1 cellular context compared by ENCODE assay signal in genomic region chr11:108593214-108593909, GRCh38.
A peak's percentile ranks its signal among the peaks of the same experiment; 100 is the strongest.
TF ChIP-seq lines count a peak whose summit lies in the region.

Gene EXPH5 (minus strand): TSS chr11:108593768. CDS start chr11:108593536, 232 bp downstream.

TF ChIP-seq in GM12878, 131 proteins besides CTCF, POLR2A, EP300 and RAD21 (continued from another document and continues in another):
- no peak; the same call in 1 of the 2 replicates for TF ChIP-seq ZBTB40 (IDR thresholded peaks at IDR 0.05; ENCODE audit: borderline replicate concordance)
- TF ChIP-seq SIN3A (IDR thresholded peaks at IDR 0.05; ENCODE audit: low read depth, low read length) = no peak
- no peak for TF ChIP-seq BCL11A (IDR thresholded peaks at IDR 0.05; ENCODE audit: low read depth, low read length)
- peak; percentile 91 for TF ChIP-seq PKNOX1 (IDR thresholded peaks at IDR 0.05)
- TF ChIP-seq MEF2A (IDR thresholded peaks at IDR 0.05; ENCODE audit: insufficient read depth, low read depth, low read length) = no peak
- no peak for TF ChIP-seq ZBED1 (IDR thresholded peaks at IDR 0.05; ENCODE audit: borderline replicate concordance)
- no peak for TF ChIP-seq STAT3 (IDR thresholded peaks at IDR 0.05; ENCODE audit: low read depth, low read length)
- TF ChIP-seq PBX3 (IDR thresholded peaks at IDR 0.05; ENCODE audit: insufficient replicate concordance, low read depth, low read length) = peak; percentile 70
- no peak for TF ChIP-seq SPI1 (IDR thresholded peaks at IDR 0.05; ENCODE audit: borderline replicate concordance, insufficient read depth, low read depth, low read length)
- TF ChIP-seq ASH2L (IDR thresholded peaks at IDR 0.05; ENCODE audit: borderline replicate concordance, low read depth) = 0 out of 2 replicates have a peak, but pooled peaks have one; percentile 68
- TF ChIP-seq FOXM1 (IDR thresholded peaks at IDR 0.05; ENCODE audit: low read depth, low read length) = peak; percentile 61; the same call in 1 of the 2 replicates
- TF ChIP-seq NFYA (IDR thresholded peaks at IDR 0.05; ENCODE audit: borderline replicate concordance, low read depth, low read length) = no peak
- no peak; the same call in 1 of the 2 replicates for TF ChIP-seq SMAD5 (IDR thresholded peaks at IDR 0.05; ENCODE audit: low read depth)
- TF ChIP-seq NR2F1 (conservative IDR thresholded peaks at IDR 0.05) = no peak
- TF ChIP-seq RAD51 (IDR thresholded peaks at IDR 0.05) = 0 out of 2 replicates have a peak, but pooled peaks have one; percentile 22
- no peak for TF ChIP-seq ZZZ3 (IDR thresholded peaks at IDR 0.05; ENCODE audit: control insufficient read depth, insufficient read length, low read depth)
- peak; percentile 7 for TF ChIP-seq MEF2B (IDR thresholded peaks at IDR 0.05; ENCODE audit: partially characterized antibody, poor library complexity, severe bottlenecking)
- TF ChIP-seq SRF (IDR thresholded peaks at IDR 0.05; ENCODE audit: low read depth in 2 of 2, low read length in 2 of 2) = no peak
- no peak for TF ChIP-seq ZBTB4 (CRISPR knock-in tag; IDR thresholded peaks at IDR 0.05)
- TF ChIP-seq CUX1 (IDR thresholded peaks at IDR 0.05; ENCODE audit: insufficient replicate concordance, low read depth, low read length) = peak; percentile 26
- no peak for TF ChIP-seq TCF3 (IDR thresholded peaks at IDR 0.05; ENCODE audit: borderline replicate concordance, insufficient read depth, low read depth, low read length)
- TF ChIP-seq GATAD2B (conservative IDR thresholded peaks at IDR 0.05; ENCODE audit: low read depth) = no peak
- no peak for TF ChIP-seq IRF4 (IDR thresholded peaks at IDR 0.05; ENCODE audit: low read depth, low read length)
- TF ChIP-seq MLLT1 (IDR thresholded peaks at IDR 0.05) = peak; percentile 52; the same call in 1 of the 2 replicates
- no peak for TF ChIP-seq TARDBP (IDR thresholded peaks at IDR 0.05; ENCODE audit: borderline replicate concordance)
- no peak for TF ChIP-seq PAX8 (IDR thresholded peaks at IDR 0.05)
- no peak; the same call in 1 of the 2 replicates for TF ChIP-seq RBBP5 (conservative IDR thresholded peaks at IDR 0.05)
- TF ChIP-seq CBFB (IDR thresholded peaks at IDR 0.05; ENCODE audit: low read depth) = peak; percentile 70; the same call in 1 of the 2 replicates
- TF ChIP-seq FOS (IDR thresholded peaks at IDR 0.05; ENCODE audit: borderline replicate concordance, extremely low read depth, insufficient read length) = peak; percentile 7
- TF ChIP-seq SP1 (IDR thresholded peaks at IDR 0.05; ENCODE audit: low read depth, low read length) = peak; percentile 67
- TF ChIP-seq KLF5 (IDR thresholded peaks at IDR 0.05; ENCODE audit: partially characterized antibody) = no peak
- TF ChIP-seq NKRF (conservative IDR thresholded peaks at IDR 0.05) = peak; percentile 67; the same call in 1 of the 2 replicates
- TF ChIP-seq CEBPB (IDR thresholded peaks at IDR 0.05; ENCODE audit: borderline replicate concordance in 1 of 2, low read depth in 2 of 2, low read length in 2 of 2) = no peak
- TF ChIP-seq NBN (IDR thresholded peaks at IDR 0.05) = peak; percentile 42; the same call in 1 of the 2 replicates
- no peak for TF ChIP-seq BCLAF1 (IDR thresholded peaks at IDR 0.05)
- TF ChIP-seq YBX1 (IDR thresholded peaks at IDR 0.05) = no peak
- TF ChIP-seq HDGF (IDR thresholded peaks at IDR 0.05) = peak; percentile 79; the same call in 1 of the 2 replicates
- peak; percentile 82 for TF ChIP-seq ATF7 (IDR thresholded peaks at IDR 0.05; ENCODE audit: low read depth)
